Comparison of ENCODE assay signal across 15 cellular contexts in genomic region chr12:84117190-84117589, GRCh38.
A peak's percentile ranks its signal among the peaks of the same experiment; 100 is the strongest.
DNase-seq lines count a peak whose midpoint lies in the region; TF ChIP-seq lines count a peak whose summit lies in the region.
"Had no signal": no experiment of that assay in that cellular context is flagged by ENCODE, and none has a peak within 500 bp of the region (broad histone marks: within the 10 kb centered on the region; RNA-seq: fewer than 3 reads in every experiment).

No MANE protein-coding gene starts in this region.

- no peak overlapping the region for H3K4me3 Mint-ChIP-seq in osteocyte (ENCODE audit: unreplicated experiment)
- H3K4me3 Mint-ChIP-seq: B cell; CD4-positive, CD25-positive, alpha-beta regulatory T cell; CD8-positive, alpha-beta T cell; GM23338; H9 had no signal

- no peaks in the 10 kb centered on the region for H3K9me3 Mint-ChIP-seq in osteocyte (ENCODE audit: unreplicated experiment)
- H3K9me3 Mint-ChIP-seq: H9 had no signal

- H3K27ac Mint-ChIP-seq in osteocyte (ENCODE audit: unreplicated experiment) = peak overlapping the region; percentile 11
- H3K27ac Mint-ChIP-seq: B cell; CD4-positive, CD25-positive, alpha-beta regulatory T cell; CD8-positive, alpha-beta T cell; GM23338; H9 had no signal

- no peaks in the 10 kb centered on the region for H3K36me3 Mint-ChIP-seq in osteocyte (ENCODE audit: unreplicated experiment)
- H3K36me3 Mint-ChIP-seq: CD4-positive, CD25-positive, alpha-beta regulatory T cell; CD8-positive, alpha-beta T cell had no signal

- TF ChIP-seq CTCF in osteocyte (IDR thresholded peaks at IDR 0.05) = no peak

- no peaks in the 10 kb centered on the region for H3K27me3 Mint-ChIP-seq in osteocyte (ENCODE audit: unreplicated experiment)
- H3K27me3 Mint-ChIP-seq: B cell; CD4-positive, CD25-positive, alpha-beta regulatory T cell had no signal

- peaks cover 16% of the 10 kb centered on the region for H3K4me1 Mint-ChIP-seq in osteocyte (ENCODE audit: unreplicated experiment)
- H3K4me1 Mint-ChIP-seq: B cell; CD4-positive, CD25-positive, alpha-beta regulatory T cell; GM23338; H9 had no signal

- DNase-seq in DMS53 treated with DMSO at 0.1 percent for 48 hours (lab: John Stamatoyannopoulos, UW; ENCODE audit: unreplicated experiment) (peak; percentile 74), NCI-H748 treated with DMSO at 0.1 percent for 48 hours (lab: John Stamatoyannopoulos, UW) (peak; percentile 32), osteocyte (ENCODE audit: extremely low spot score, unreplicated experiment) (no peak), T-helper 9 cell (no peak), GM19240 (ENCODE audit: insufficient read length, low spot score) (no peak)
- DNase-seq in stimulated activated CD4-positive, alpha-beta T cell treated with anti-CD3 and anti-CD28 coated beads, Interleukin-15, amount 100 ng/mL, for 24 hours = no peak
- DNase-seq: Caco-2; CD4-positive, CD25-positive, alpha-beta regulatory T cell; CD8-positive, alpha-beta T cell; DMS153; DMS79 treated with DMSO at 0.1 percent for 48 hours; GF-D8; H9 had no signal

Comparison
In these comparisons a context has a peak if more than half of its experiments do, and no peak if none do; other contexts are left out.
1. DNase-seq: peak in DMS53 treated with DMSO at 0.1 percent for 48 hours (single experiment) and NCI-H748 treated with DMSO at 0.1 percent for 48 hours (single experiment); none in osteocyte (single experiment), stimulated activated CD4-positive, alpha-beta T cell treated with anti-CD3 and anti-CD28 coated beads, Interleukin-15, amount 100 ng/mL, for 24 hours (single experiment), T-helper 9 cell (single experiment) and GM19240 (single experiment).